Comparison of ENCODE assay signal across 23 cellular contexts in the genomic region with DNA sequence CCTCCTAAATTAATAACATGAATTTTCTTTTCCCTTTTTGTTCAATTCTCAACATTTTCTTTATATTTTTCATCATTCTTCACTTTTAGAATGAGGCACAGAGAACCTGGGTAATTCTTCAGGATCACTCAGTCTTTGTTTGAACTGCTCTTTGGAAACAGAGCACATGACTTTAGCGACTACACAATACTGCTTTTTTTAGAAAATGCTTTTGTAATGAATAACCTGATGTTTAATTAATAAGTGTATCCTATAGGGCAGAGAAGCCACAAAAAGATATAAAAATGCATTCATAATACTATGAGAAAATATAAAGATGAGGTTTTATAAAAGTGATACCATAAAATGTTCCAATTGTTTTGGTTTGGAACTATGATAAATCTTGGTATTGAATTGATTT.
DNase-seq lines count a peak whose midpoint lies in the region; FAIRE-seq and TF ChIP-seq lines count a peak whose summit lies in the region.
"Had no signal": no experiment of that assay in that cellular context is flagged by ENCODE, and none has a peak within 500 bp of the region (broad histone marks: within the 10 kb centered on the region; RNA-seq: fewer than 3 reads in every experiment).

No MANE protein-coding gene starts in this region.

- H3K18ac ChIP-seq in H1 (ENCODE audit: extremely low read depth, low read length) (no peak overlapping the region), neuronal stem cell (ENCODE audit: low read length) (no peak overlapping the region)

- no peak overlapping the region for H3K4me3 Mint-ChIP-seq in activated CD4-positive, alpha-beta T cell treated with anti-CD3 and anti-CD28 coated beads, Interleukin-2, amount 10 ng/mL, durations not matched to agents 7 days and 5 days
- H3K4me3 Mint-ChIP-seq: B cell; CD14-positive monocyte; CD4-positive, alpha-beta T cell; CD8-positive, alpha-beta memory T cell; HFFc6 had no signal

- H3K36me3 ChIP-seq in H1 (ENCODE audit: control insufficient read depth in 2 of 4, insufficient read depth in 4 of 4, low read length in 3 of 4) (no peaks in the 10 kb centered on the region), neuronal stem cell (replicated peaks in 1 of 2; ENCODE audit: control insufficient read depth in 2 of 2, insufficient read depth in 2 of 2, low read length in 2 of 2) (no peaks in the 10 kb centered on the region), small intestine (ENCODE audit: control insufficient read depth in 2 of 2, insufficient read depth in 2 of 2, low read length in 2 of 2) (no peaks in the 10 kb centered on the region)
- H3K36me3 ChIP-seq: BLaER1 treated with 17β-estradiol and CSF1 and Interleukin-3, amounts not matched to agents 10 nM and 100 nM; HAP-1 had no signal

- no peak for DNase-seq in H1 (ENCODE audit: low read depth in 1 of 2, low spot score in 2 of 2)
- DNase-seq in neuronal stem cell (ENCODE audit: low spot score), result no peak
- no peak for DNase-seq in small intestine
- no peak for DNase-seq in erythroblast (lab: John Stamatoyannopoulos, UW)
- DNase-seq in ACHN, result no peak
- DNase-seq in NCI-H345 treated with DMSO at 0.1 percent for 48 hours (lab: John Stamatoyannopoulos, UW; ENCODE audit: unreplicated experiment), result no peak
- DNase-seq in activated CD4-positive, alpha-beta T cell treated with anti-CD3 and anti-CD28 coated beads, Interleukin-2, amount 10 ng/mL, durations not matched to agents 7 days and 5 days, result no peak
- DNase-seq: CD4-positive, alpha-beta T cell; CD8-positive, alpha-beta memory T cell; DMS 273 treated with DMSO at 0.1 percent for 48 hours; DND-41; GM23248; HFFc6 had no signal

- no peak for TF ChIP-seq RAD21 in H1 (IDR thresholded peaks at IDR 0.05 in 1 of 2, conservative IDR thresholded peaks at IDR 0.05 in 1 of 2; ENCODE audit: low read depth in 2 of 2, low read length in 2 of 2)

- peaks cover 3% of the 10 kb centered on the region for H3K9me3 Mint-ChIP-seq in activated CD4-positive, alpha-beta T cell treated with anti-CD3 and anti-CD28 coated beads, Interleukin-2, amount 10 ng/mL, durations not matched to agents 7 days and 5 days

- H3K23ac ChIP-seq in H1 (ENCODE audit: insufficient read length) (no peak overlapping the region), neuronal stem cell (ENCODE audit: low read depth, low read length, poor library complexity) (no peak overlapping the region)

- H4K8ac ChIP-seq in H1 (ENCODE audit: extremely low read depth, insufficient read depth, low read length) (no peak overlapping the region), neuronal stem cell (ENCODE audit: low read depth, low read length) (no peak overlapping the region)

- no peaks in the 10 kb centered on the region for H3K4me1 ChIP-seq in H1 (replicated peaks in 1 of 4; ENCODE audit: control insufficient read depth in 3 of 4, insufficient read depth in 4 of 4, low read length in 3 of 4)
- H3K4me1 ChIP-seq in neuronal stem cell (ENCODE audit: control insufficient read depth in 2 of 2, insufficient read depth in 1 of 2, low read depth in 1 of 2, low read length in 2 of 2), result peaks cover 0 to 4% of the 10 kb centered on the region in 2 donors
- H3K4me1 ChIP-seq in small intestine (ENCODE audit: control insufficient read depth in 2 of 2, insufficient read depth in 1 of 2, low read depth in 1 of 2, low read length in 1 of 2), result no peaks in the 10 kb centered on the region
- H3K4me1 ChIP-seq: BLaER1 treated with 17β-estradiol and CSF1 and Interleukin-3, amounts not matched to agents 10 nM and 100 nM; HAP-1 had no signal

- H3K4me3 ChIP-seq in H1 (ENCODE audit: extremely low read depth in 1 of 4, insufficient read depth in 2 of 4, low read depth in 3 of 4, low read length in 4 of 4) (no peak overlapping the region), neuronal stem cell (ENCODE audit: low read length in 2 of 2) (no peak overlapping the region), small intestine (ENCODE audit: low read depth in 1 of 2, low read length in 2 of 2) (no peak overlapping the region)
- H3K4me3 ChIP-seq: BLaER1 treated with 17β-estradiol and CSF1 and Interleukin-3, amounts not matched to agents 10 nM and 100 nM; GM12878; GM23248; HAP-1 had no signal

- H3K27me3 Mint-ChIP-seq in activated CD4-positive, alpha-beta T cell treated with anti-CD3 and anti-CD28 coated beads, Interleukin-2, amount 10 ng/mL, durations not matched to agents 7 days and 5 days, result no peaks in the 10 kb centered on the region
- H3K27me3 Mint-ChIP-seq: B cell; CD4-positive, alpha-beta T cell; CD8-positive, alpha-beta memory T cell had no signal

- POLR2A ChIA-PET in H1 (lab: Charles Lee; ENCODE audit: partially characterized antibody), result no interaction called here
- POLR2A ChIA-PET in activated CD4-positive, alpha-beta T cell treated with anti-CD3 and anti-CD28 coated beads, Interleukin-2, amount 10 ng/mL, durations not matched to agents 7 days and 5 days (lab: Charles Lee), result no interaction called here

- H4K20me1 ChIP-seq in H1 (replicated peaks in 1 of 2; ENCODE audit: control insufficient read depth in 1 of 2, insufficient read depth in 2 of 2, low read length in 2 of 2), result no peaks in the 10 kb centered on the region
- H4K20me1 ChIP-seq: BLaER1 treated with 17β-estradiol and CSF1 and Interleukin-3, amounts not matched to agents 10 nM and 100 nM had no signal

- TF ChIP-seq CTCF in H1 (IDR thresholded peaks at IDR 0.05; ENCODE audit: control extremely low read depth in 1 of 3, insufficient read depth in 1 of 3, low read depth in 1 of 3, low read length in 3 of 3), result no peak

- no peak overlapping the region for H2BK20ac ChIP-seq in H1 (ENCODE audit: low read length)

- in situ Hi-C loops in ACHN (cut with HindIII; ENCODE audit: low pct_ligation_motif_present, low pct_unique_long_range_greater_than_20kb, low sequenced_read_pairs), result no loop called here

- H3K79me1 ChIP-seq in H1 (ENCODE audit: low read depth, low read length) (no peaks in the 10 kb centered on the region), neuronal stem cell (ENCODE audit: low read depth, low read length) (no peaks in the 10 kb centered on the region)

- H4K5ac ChIP-seq in H1 (ENCODE audit: insufficient read length, low read depth, low read length), result no peak overlapping the region

- no peaks in the 10 kb centered on the region for H3K36me3 Mint-ChIP-seq in activated CD4-positive, alpha-beta T cell treated with anti-CD3 and anti-CD28 coated beads, Interleukin-2, amount 10 ng/mL, durations not matched to agents 7 days and 5 days (ENCODE audit: low read depth)
- H3K36me3 Mint-ChIP-seq: CD14-positive monocyte; CD8-positive, alpha-beta memory T cell had no signal

- H2AK5ac ChIP-seq in H1 (ENCODE audit: low read depth, low read length) (no peak overlapping the region), neuronal stem cell (ENCODE audit: low read depth, low read length) (no peak overlapping the region)

- H3K56ac ChIP-seq in H1 (replicated peaks; ENCODE audit: insufficient read length, low read depth, low read length), result no peak overlapping the region

- TF ChIP-seq POLR2A in H1 (IDR thresholded peaks at IDR 0.05; ENCODE audit: control extremely low read depth in 1 of 2, low read depth in 2 of 2, low read length in 2 of 2) (no peak), erythroblast (IDR thresholded peaks at IDR 0.05; ENCODE audit: low read length) (no peak)

- no peak overlapping the region for H4K91ac ChIP-seq in H1 (replicated peaks; ENCODE audit: insufficient read length, low read length)
- H4K91ac ChIP-seq in neuronal stem cell (ENCODE audit: low read depth, low read length, poor library complexity), result no peak overlapping the region

- FAIRE-seq in H1 (lab: Jason Lieb, UNC), result no peak
- peak; percentile 21 for FAIRE-seq in islet of Langerhans (lab: Jason Lieb, UNC)
- FAIRE-seq in small intestine (lab: Jason Lieb, UNC), result peak; percentile 74
- FAIRE-seq: D721Med, G401.6, GM12878, GM19239, H54 had no signal

- no peaks in the 10 kb centered on the region for H3K9me3 ChIP-seq in H1 (ENCODE audit: insufficient read depth in 2 of 2, low read depth in 1 of 2, low read length in 1 of 2)
- no peaks in the 10 kb centered on the region for H3K9me3 ChIP-seq in neuronal stem cell (replicated peaks in 1 of 2; ENCODE audit: control insufficient read depth in 2 of 2, insufficient read depth in 1 of 2, low read depth in 1 of 2, low read length in 2 of 2)
- H3K9me3 ChIP-seq in small intestine (ENCODE audit: control insufficient read depth, low read depth), result no peaks in the 10 kb centered on the region
- H3K9me3 ChIP-seq: BLaER1 treated with 17β-estradiol and CSF1 and Interleukin-3, amounts not matched to agents 10 nM and 100 nM; HAP-1 had no signal

- H3K27ac ChIP-seq in H1 (ENCODE audit: low read depth, low read length), result no peak overlapping the region
- H3K27ac ChIP-seq in neuronal stem cell (replicated peaks; ENCODE audit: low read length), result no peak overlapping the region
- H3K27ac ChIP-seq in small intestine (ENCODE audit: low read depth in 1 of 2, low read length in 1 of 2), result no peak overlapping the region
- H3K27ac ChIP-seq: BLaER1 treated with 17β-estradiol and CSF1 and Interleukin-3, amounts not matched to agents 10 nM and 100 nM; GM23248 had no signal

- CTCF ChIA-PET in H1 (lab: Charles Lee; ENCODE audit: partially characterized antibody), result no interaction called here
- CTCF ChIA-PET in activated CD4-positive, alpha-beta T cell treated with anti-CD3 and anti-CD28 coated beads, Interleukin-2, amount 10 ng/mL, durations not matched to agents 7 days and 5 days (lab: Charles Lee), result no interaction called here

- no peak for TF ChIP-seq EP300 in H1 (IDR thresholded peaks at IDR 0.05; ENCODE audit: borderline replicate concordance in 1 of 2, low read depth in 2 of 2, low read length in 2 of 2)

- no peak overlapping the region for H3K27ac Mint-ChIP-seq in activated CD4-positive, alpha-beta T cell treated with anti-CD3 and anti-CD28 coated beads, Interleukin-2, amount 10 ng/mL, durations not matched to agents 7 days and 5 days
- H3K27ac Mint-ChIP-seq: B cell; CD14-positive monocyte; CD4-positive, alpha-beta T cell; CD8-positive, alpha-beta memory T cell; HFFc6 had no signal

- H2BK120ac ChIP-seq in H1 (replicated peaks; ENCODE audit: low read depth, low read length), result no peak overlapping the region
- no peak overlapping the region for H2BK120ac ChIP-seq in neuronal stem cell (ENCODE audit: low read depth, low read length)

- H3K4me2 ChIP-seq in H1 (ENCODE audit: insufficient read depth in 1 of 2, low read depth in 2 of 2, low read length in 2 of 2), result no peak overlapping the region
- no peak overlapping the region for H3K4me2 ChIP-seq in neuronal stem cell (ENCODE audit: insufficient read depth, low read length, poor library complexity, severe bottlenecking)
- H3K4me2 ChIP-seq: BLaER1 treated with 17β-estradiol and CSF1 and Interleukin-3, amounts not matched to agents 10 nM and 100 nM had no signal

- no peaks in the 10 kb centered on the region for H3K23me2 ChIP-seq in H1 (ENCODE audit: low read depth, low read length)

- no peaks in the 10 kb centered on the region for H3K27me3 ChIP-seq in H1 (replicated peaks in 1 of 4; ENCODE audit: control insufficient read depth in 3 of 4, extremely low read depth in 1 of 4, insufficient read depth in 3 of 4, low read length in 3 of 4)
- H3K27me3 ChIP-seq in neuronal stem cell (ENCODE audit: control insufficient read depth in 3 of 3, insufficient read depth in 3 of 3, low read depth in 1 of 3, low read length in 3 of 3), result no peaks in the 10 kb centered on the region
- no peaks in the 10 kb centered on the region for H3K27me3 ChIP-seq in small intestine (ENCODE audit: control insufficient read depth in 2 of 2, insufficient read depth in 2 of 2, low read length in 2 of 2)
- H3K27me3 ChIP-seq: BLaER1 treated with 17β-estradiol and CSF1 and Interleukin-3, amounts not matched to agents 10 nM and 100 nM had no signal

- H2BK12ac ChIP-seq in H1 (ENCODE audit: low read depth, low read length) (no peak overlapping the region), neuronal stem cell (ENCODE audit: low read length) (no peak overlapping the region)

- WGBS in H1 (ENCODE audit: extremely low coverage in 1 of 2, insufficient coverage in 1 of 2, insufficient read length in 1 of 2, insufficient replicate concordance in 2 of 2, low coverage in 1 of 2, low lambda C conversion rate in 2 of 2, missing lambda C conversion rate in 1 of 2), 2 experiments, result 100% methylated on average over 1 of the region's 1 CpG; no CpG with 5 or more reads in 1 of the 2 experiments
- WGBS in neuronal stem cell (ENCODE audit: extremely low coverage in 2 of 2, insufficient read length in 2 of 2, insufficient replicate concordance in 1 of 2), 2 donors, result no CpG with 5 or more reads among the region's 1 CpG
- 30 to 49% (median 35%) methylated on average over 1 of the region's 1 CpG for WGBS in small intestine, 3 donors

- no peak overlapping the region for H3K9ac ChIP-seq in H1 (replicated peaks in 1 of 4; ENCODE audit: extremely low read depth in 1 of 4, low read depth in 3 of 4, low read length in 3 of 4)
- H3K9ac ChIP-seq in neuronal stem cell (ENCODE audit: low read depth, low read length, poor library complexity), result no peak overlapping the region
- H3K9ac ChIP-seq: BLaER1 treated with 17β-estradiol and CSF1 and Interleukin-3, amounts not matched to agents 10 nM and 100 nM; GM23248 had no signal

- H3K4me1 Mint-ChIP-seq in activated CD4-positive, alpha-beta T cell treated with anti-CD3 and anti-CD28 coated beads, Interleukin-2, amount 10 ng/mL, durations not matched to agents 7 days and 5 days, result no peaks in the 10 kb centered on the region
- H3K4me1 Mint-ChIP-seq: B cell; CD14-positive monocyte; CD8-positive, alpha-beta memory T cell had no signal

- no peak overlapping the region for H3K4ac ChIP-seq in H1 (replicated peaks; ENCODE audit: insufficient read length, low read depth, low read length)
- H3K4ac ChIP-seq in neuronal stem cell (ENCODE audit: low read length), result no peak overlapping the region

- 0 out of 2 replicates have a peak overlapping the region, but pooled peaks have one; percentile 11 for H2AFZ ChIP-seq in H1 (ENCODE audit: low read length)
- peak overlapping the region; percentile 34 for H2AFZ ChIP-seq in neuronal stem cell (ENCODE audit: low read length)
- H2AFZ ChIP-seq: GM23248 had no signal

- H3K14ac ChIP-seq in H1 (ENCODE audit: insufficient read length) (no peak overlapping the region), neuronal stem cell (ENCODE audit: low read length) (no peak overlapping the region)

- H2BK15ac ChIP-seq in H1 (ENCODE audit: low read length) (no peak overlapping the region), neuronal stem cell (ENCODE audit: low read length) (no peak overlapping the region)

- no peak overlapping the region for H2BK5ac ChIP-seq in H1 (ENCODE audit: low read depth, low read length)
- H2BK5ac ChIP-seq in neuronal stem cell (ENCODE audit: low read length), result no peak overlapping the region

- no peaks in the 10 kb centered on the region for H3K79me2 ChIP-seq in H1 (ENCODE audit: control insufficient read depth in 1 of 2, insufficient read depth in 2 of 2, low read length in 2 of 2)
